ENCODE assay signal across 1 cellular context in genomic region chr1:91555821-91556531, GRCh38.
TF ChIP-seq lines count a peak whose summit lies in the region.

No MANE protein-coding gene starts in this region.

TF ChIP-seq in K562, 482 proteins besides CTCF, POLR2A, EP300 and RAD21 (continued from another document and continues in another):
- TF ChIP-seq MGA (IDR thresholded peaks at IDR 0.05) (peak; percentile 89), ZNF589 (CRISPR knock-in tag; IDR thresholded peaks at IDR 0.05; ENCODE audit: low read depth) (peak; percentile 79; the same call in 1 of the 2 replicates), L3MBTL2 (IDR thresholded peaks at IDR 0.05) (peak; percentile 95), ZNF695 (CRISPR knock-in tag; IDR thresholded peaks at IDR 0.05) (no peak), C11orf30 (IDR thresholded peaks at IDR 0.05; ENCODE audit: low read depth) (peak; percentile 93), MAFF (IDR thresholded peaks at IDR 0.05; ENCODE audit: low read length) (peak; percentile 84), MAZ (CRISPR knock-in tag; conservative IDR thresholded peaks at IDR 0.05 in 1 of 2, IDR thresholded peaks at IDR 0.05 in 1 of 2) (peak in 1 of 2 experiments; percentile 42; a peak in 1 of 4 replicates), E2F8 (IDR thresholded peaks at IDR 0.05; ENCODE audit: low read depth, partially characterized antibody) (peak; percentile 47), SUPT5H (IDR thresholded peaks at IDR 0.05) (no peak), PML (IDR thresholded peaks at IDR 0.05; ENCODE audit: low read length) (0 out of 2 replicates have a peak, but pooled peaks have one; percentile 9), TAL1 (IDR thresholded peaks at IDR 0.05) (peak; percentile 53), ZNF318 (IDR thresholded peaks at IDR 0.05; ENCODE audit: borderline replicate concordance in 1 of 2, low read depth in 1 of 2) (0 out of 4 replicates have a peak, but pooled peaks of 1 of the 2 experiments have one; percentile 9), ZNF282 (CRISPR knock-in tag; IDR thresholded peaks at IDR 0.05) (no peak), RBM39 (optimal IDR thresholded peaks at IDR 0.05; ENCODE audit: low read depth, low read length) (no peak), VEZF1 (CRISPR knock-in tag; IDR thresholded peaks at IDR 0.05) (peak; percentile 48), MXD1 (CRISPR knock-in tag; IDR thresholded peaks at IDR 0.05; ENCODE audit: borderline replicate concordance, poor library complexity, severe bottlenecking) (no peak), MTA1 (IDR thresholded peaks at IDR 0.05; ENCODE audit: borderline replicate concordance) (no peak), TCFL5 (CRISPR knock-in tag; conservative IDR thresholded peaks at IDR 0.05) (no peak), ETV1 (tag; conservative IDR thresholded peaks at IDR 0.05; ENCODE audit: low read depth) (0 out of 2 replicates have a peak, but pooled peaks have one; percentile 10), ZNF395 (CRISPR knock-in tag; IDR thresholded peaks at IDR 0.05) (peak; percentile 85; the same call in 1 of the 2 replicates), SFPQ (IDR thresholded peaks at IDR 0.05; ENCODE audit: low read depth, low read length) (no peak)
